In the genomic region with DNA sequence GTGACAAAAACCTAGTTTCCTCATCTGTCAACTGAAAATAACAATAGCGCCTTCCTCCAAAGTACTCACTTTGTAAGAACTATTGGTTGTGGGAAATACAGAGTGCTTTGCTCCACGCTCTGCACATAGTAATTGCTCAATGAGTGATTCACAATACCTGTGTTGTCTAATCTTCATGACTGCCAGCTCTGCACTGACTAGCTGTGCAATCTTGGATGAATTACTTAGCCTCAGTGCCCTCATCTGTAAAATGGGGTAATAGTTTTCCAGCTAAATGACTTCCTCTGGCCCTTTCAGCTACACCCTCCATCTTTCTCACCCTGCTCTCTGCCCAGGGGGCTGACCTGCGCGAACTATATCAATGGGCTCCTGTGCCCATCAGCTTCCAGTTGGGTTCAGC, we compare ENCODE assay signal across 17 cellular contexts. TPM values are rescaled to one million over a fixed set of nuclear protein-coding genes. Genes with fewer than 3 reads are reported as not detected.
DNase-seq lines count a peak whose midpoint lies in the region; ATAC-seq and TF ChIP-seq lines count a peak whose summit lies in the region.
"Had no signal": no experiment of that assay in that cellular context is flagged by ENCODE, and none has a peak within 500 bp of the region (broad histone marks: within the 10 kb centered on the region; RNA-seq: fewer than 3 reads in every experiment).

No MANE protein-coding gene starts in this region.

- ATAC-seq in heart right ventricle, result no peak
- ATAC-seq: GM12878, GM23338, HCT116 had no signal

- WGBS in heart right ventricle, 2 donors, result 72 to 74% methylated on average over 4 of the region's 4 CpGs

- H3K4me3 ChIP-seq in BLaER1 treated with 17β-estradiol and CSF1 and Interleukin-3, amounts not matched to agents 10 nM and 100 nM, result no peak overlapping the region
- H3K4me3 ChIP-seq in heart right ventricle, result no peak overlapping the region
- H3K4me3 ChIP-seq: GM12878, GM23338 had no signal

- H4K20me1 ChIP-seq in BLaER1 treated with 17β-estradiol and CSF1 and Interleukin-3, amounts not matched to agents 10 nM and 100 nM, result no peaks in the 10 kb centered on the region

- peak overlapping the region in 1 of 11 experiments; percentile 13; a peak in 2 of 22 replicates for H3K9ac ChIP-seq in BLaER1 treated with 17β-estradiol and CSF1 and Interleukin-3, amounts not matched to agents 10 nM and 100 nM

- H3K4me1 ChIP-seq in BLaER1 treated with 17β-estradiol and CSF1 and Interleukin-3, amounts not matched to agents 10 nM and 100 nM, result peaks cover 6 to 34% (median 26%) of the 10 kb centered on the region in 10 experiments; a peak in 18 of 20 replicates
- H3K4me1 ChIP-seq in heart right ventricle, result no peaks in the 10 kb centered on the region

- peaks cover 0 to 29% (median 18%) of the 10 kb centered on the region in 11 experiments; a peak in 16 of 22 replicates for H3K9me3 ChIP-seq in BLaER1 treated with 17β-estradiol and CSF1 and Interleukin-3, amounts not matched to agents 10 nM and 100 nM (replicated peaks in 1 of 11)
- peaks cover 0 to 5% (median 0%) of the 10 kb centered on the region in 11 donors for H3K9me3 ChIP-seq in heart right ventricle

- CTCF ChIA-PET in MCF 10A (lab: Yijun Ruan, JAX), result interaction anchor here (0.8 kb wide), 1 partner anchor 421 kb away, joined by 3 read pairs; no protein-coding TSS in a partner anchor

- H3K27ac ChIP-seq in BLaER1 treated with 17β-estradiol and CSF1 and Interleukin-3, amounts not matched to agents 10 nM and 100 nM, result peak overlapping the region in 4 of 11 experiments; percentile 30 to 73 (median 58); a peak in 6 of 22 replicates
- H3K27ac ChIP-seq in heart right ventricle (no peak overlapping the region), substantia nigra (ENCODE audit: low read depth, low read length, poor library complexity, severe bottlenecking) (no peak overlapping the region)

- H3K36me3 Mint-ChIP-seq in nephron progenitor cell (ENCODE audit: low read depth) (peaks cover 78% of the 10 kb centered on the region), MCF 10A (ENCODE audit: insufficient read depth, unreplicated experiment) (no peaks in the 10 kb centered on the region)
- H3K36me3 Mint-ChIP-seq: CD14-positive monocyte had no signal

- H3K9me3 Mint-ChIP-seq in nephron progenitor cell (no peaks in the 10 kb centered on the region), MCF 10A (ENCODE audit: unreplicated experiment) (no peaks in the 10 kb centered on the region)
- H3K9me3 Mint-ChIP-seq: CD4-positive, alpha-beta T cell; CD8-positive, alpha-beta memory T cell; GM23338; H9 had no signal

- DNase-seq in amniotic epithelial cell (ENCODE audit: low read depth) (peak; percentile 11), nephron progenitor cell (no peak), MCF 10A (ENCODE audit: unreplicated experiment) (no peak), heart right ventricle (no peak), substantia nigra (lab: John Stamatoyannopoulos, UW) (no peak)
- DNase-seq: CD4-positive, alpha-beta T cell; CD8-positive, alpha-beta memory T cell; DMS 273 treated with DMSO at 0.1 percent for 48 hours; DMS79; EL; GDM1; H9 had no signal

- H3K27me3 Mint-ChIP-seq in nephron progenitor cell (ENCODE audit: low read depth, poor library complexity) (no peaks in the 10 kb centered on the region), MCF 10A (ENCODE audit: insufficient read depth, unreplicated experiment) (no peaks in the 10 kb centered on the region)
- H3K27me3 Mint-ChIP-seq: CD4-positive, alpha-beta T cell had no signal

- intact Hi-C loops in MCF 10A (cut with micrococcal nuclease), result no loop called here
- intact Hi-C loops in heart right ventricle (cut with DNase I), result no loop called here

- no peak overlapping the region for H3K4me3 Mint-ChIP-seq in nephron progenitor cell
- H3K4me3 Mint-ChIP-seq in MCF 10A (ENCODE audit: unreplicated experiment), result no peak overlapping the region
- H3K4me3 Mint-ChIP-seq: CD14-positive monocyte; CD4-positive, alpha-beta T cell; CD8-positive, alpha-beta memory T cell; GM23338; H9 had no signal

- BruUV-seq in MCF 10A (replicated peaks; lab: Mats Ljungman, UMichigan), result no TSS peak

- no peak for TF ChIP-seq CTCF in nephron progenitor cell (IDR thresholded peaks at IDR 0.05)
- TF ChIP-seq CTCF in MCF 10A (IDR thresholded peaks at IDR 0.05; ENCODE audit: unreplicated experiment), result no peak
- TF ChIP-seq CTCF in heart right ventricle (IDR thresholded peaks at IDR 0.05), result no peak

- peak overlapping the region in 9 of 11 experiments; percentile 39 to 63 (median 58); a peak in 10 of 22 replicates for H3K4me2 ChIP-seq in BLaER1 treated with 17β-estradiol and CSF1 and Interleukin-3, amounts not matched to agents 10 nM and 100 nM
- H3K4me2 ChIP-seq: GM23338 had no signal

- peaks cover 0 to 44% (median 13%) of the 10 kb centered on the region in 11 experiments; a peak in 11 of 22 replicates for H3K36me3 ChIP-seq in BLaER1 treated with 17β-estradiol and CSF1 and Interleukin-3, amounts not matched to agents 10 nM and 100 nM
- no peaks in the 10 kb centered on the region for H3K36me3 ChIP-seq in heart right ventricle

- POLR2A ChIA-PET in MCF 10A (lab: Yijun Ruan, JAX), result no interaction called here

- no peaks in the 10 kb centered on the region for H3K27me3 ChIP-seq in BLaER1 treated with 17β-estradiol and CSF1 and Interleukin-3, amounts not matched to agents 10 nM and 100 nM
- no peaks in the 10 kb centered on the region for H3K27me3 ChIP-seq in heart right ventricle

- H3K4me1 Mint-ChIP-seq in nephron progenitor cell (peaks cover 5% of the 10 kb centered on the region), MCF 10A (ENCODE audit: insufficient read depth, unreplicated experiment) (no peaks in the 10 kb centered on the region)
- H3K4me1 Mint-ChIP-seq: CD14-positive monocyte; CD8-positive, alpha-beta memory T cell had no signal

- H3K27ac Mint-ChIP-seq in nephron progenitor cell (peak overlapping the region; percentile 57), MCF 10A (ENCODE audit: low read depth, unreplicated experiment) (no peak overlapping the region)
- H3K27ac Mint-ChIP-seq: CD14-positive monocyte; CD4-positive, alpha-beta T cell; CD8-positive, alpha-beta memory T cell; GM23338 had no signal

RNA-seq across cellular contexts. Expression of a gene that starts 42.8 kb away (rescaled TPM):
- 7.2 and 10.5 TPM in 2 replicates for total RNA-seq in MCF 10A (2022)
- 1 to 10 TPM in 7 of 10 donors, under 1 TPM in 3; 0.53 to 2.2 (median 1.6) TPM for total RNA-seq in heart right ventricle
- 1 to 10 TPM in 1 of 2 donors, under 1 TPM in 1; 0.46 to 2.0 TPM for polyA plus RNA-seq in heart right ventricle
- polyA plus RNA-seq: CD14-positive monocyte had no signal

RNA-seq across cellular contexts. Expression of a gene that starts 43.1 kb away (rescaled TPM):
- total RNA-seq in MCF 10A (2022) (26.2 and 37.1 TPM in 2 replicates), heart right ventricle (10 to 100 TPM in 6 of 10 donors, 1 to 10 TPM in 4; 6.2 to 19.5 (median 10.5) TPM)
- polyA plus RNA-seq in heart right ventricle, result 10 to 100 TPM in 1 of 2 donors, 1 to 10 TPM in 1; 8.1 to 13.1 TPM
